ENCODE assay signal across 11 cellular contexts in the genomic region with DNA sequence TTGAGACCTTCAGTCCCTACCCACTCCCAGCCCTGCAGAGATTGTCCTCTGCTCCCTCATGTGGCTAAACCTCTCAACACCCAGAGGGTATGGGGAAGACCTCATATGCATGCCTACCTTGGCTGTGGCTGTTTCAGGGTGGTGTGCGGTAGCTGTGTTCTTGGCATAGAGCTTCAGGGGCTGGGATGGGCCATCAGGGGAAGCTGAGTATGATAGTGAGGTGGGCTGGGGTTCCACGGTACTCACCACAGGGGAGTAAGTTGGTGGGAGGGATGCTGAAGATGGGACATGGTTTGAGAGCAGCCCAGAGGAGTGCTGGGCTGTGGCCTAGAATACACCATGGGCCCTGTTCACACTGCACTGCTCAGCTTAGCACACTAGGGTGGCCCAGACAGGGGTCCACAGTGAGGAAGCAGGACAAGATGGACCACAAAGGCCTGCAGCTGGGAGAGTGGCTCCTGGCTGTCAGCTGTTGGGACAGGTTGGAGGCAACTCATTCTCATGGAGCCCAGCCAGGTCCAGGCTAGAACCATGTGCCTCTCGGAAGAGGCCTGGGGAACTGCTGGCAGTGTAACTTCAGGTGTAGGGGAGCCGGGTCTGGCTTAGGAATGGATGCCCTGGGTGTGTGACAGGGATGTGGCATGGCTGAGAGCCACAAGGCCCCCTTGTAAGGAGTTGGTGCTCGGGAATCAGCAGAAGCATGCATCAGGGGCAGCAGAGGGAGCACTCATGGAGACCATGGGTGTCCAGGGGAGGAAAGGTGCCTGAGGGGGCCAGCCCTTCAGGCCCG. TPM values are rescaled to one million over a fixed set of nuclear protein-coding genes. Genes with fewer than 3 reads are reported as not detected.
A peak's percentile ranks its signal among the peaks of the same experiment; 100 is the strongest.
DNase-seq lines count a peak whose midpoint lies in the region; ATAC-seq and TF ChIP-seq lines count a peak whose summit lies in the region.
"Had no signal": no experiment of that assay in that cellular context is flagged by ENCODE, and none has a peak within 500 bp of the region (broad histone marks: within the 10 kb centered on the region; RNA-seq: fewer than 3 reads in every experiment).

No MANE protein-coding gene starts in this region.

- intact Hi-C loops in Right ventricle myocardium superior (cut with DNase I): no loop called here
- intact Hi-C loops in prostate gland (cut with DNase I): no loop called here

- DNase-seq in AG04450 (ENCODE audit: low read depth, low spot score) (no peak), WERI-Rb-1 (no peak), Right ventricle myocardium superior (peak; percentile 68), prostate gland (ENCODE audit: low spot score) (no peak), RKO (ENCODE audit: low spot score) (no peak), NCI-H1092 treated with DMSO at 0.1 percent for 48 hours (lab: John Stamatoyannopoulos, UW) (no peak)
- no peak for DNase-seq in activated CD4-positive, alpha-beta T cell treated with anti-CD3 and anti-CD28 coated beads for 1 hour
- DNase-seq: effector CD4-positive, alpha-beta T cell had no signal

- CTCF ChIA-PET in AG04450 (lab: Charles Lee): interaction anchor here (2.0 to 2.3 kb wide), 2 partner anchors 21 to 64 kb away, joined by 5 to 18 read pairs; a partner anchor contains a TSS

- H3K4me3 ChIP-seq in AG04450 (ENCODE audit: low read depth, low read length): peak overlapping the region; percentile 3; the same call in 1 of the 2 replicates
- H3K4me3 ChIP-seq in WERI-Rb-1 (ENCODE audit: low read depth, low read length): no peak overlapping the region
- no peak overlapping the region for H3K4me3 ChIP-seq in prostate gland

- H3K27me3 ChIP-seq in AG04450 (ENCODE audit: control insufficient read depth, insufficient read depth, low read length) (no peaks in the 10 kb centered on the region), WERI-Rb-1 (ENCODE audit: insufficient read depth, low read depth, severe bottlenecking) (no peaks in the 10 kb centered on the region), prostate gland (replicated peaks; ENCODE audit: insufficient read depth) (no peaks in the 10 kb centered on the region)
- H3K27me3 ChIP-seq: BE2C had no signal

- POLR2A ChIA-PET in AG04450 (lab: Yijun Ruan, JAX): interaction anchor here (0.6 to 2.1 kb wide), 3 partner anchors 19 to 120 kb away, joined by 3 to 16 read pairs (median 3); no protein-coding TSS in a partner anchor

- H3K9me3 ChIP-seq in AG04450 (ENCODE audit: control insufficient read depth, insufficient read depth, low read length) (no peaks in the 10 kb centered on the region), WERI-Rb-1 (ENCODE audit: severe bottlenecking) (no peaks in the 10 kb centered on the region), prostate gland (no peaks in the 10 kb centered on the region)
- H3K9me3 ChIP-seq: BE2C had no signal

- 61% methylated on average over 6 of the region's 6 CpGs for WGBS in prostate gland

- H3K36me3 ChIP-seq in WERI-Rb-1 (peaks cover 74% of the 10 kb centered on the region), prostate gland (peaks cover 8 to 11% of the 10 kb centered on the region in 2 donors)

- no peak for TF ChIP-seq CTCF in AG04450 (IDR thresholded peaks at IDR 0.05; ENCODE audit: low read depth, low read length)
- TF ChIP-seq CTCF in WERI-Rb-1 (IDR thresholded peaks at IDR 0.05; ENCODE audit: low read depth, low read length): no peak
- no peak for TF ChIP-seq CTCF in prostate gland (IDR thresholded peaks at IDR 0.05)

- no peak for ATAC-seq in Right ventricle myocardium superior (ENCODE audit: poor library complexity)
- ATAC-seq in GM19324 (IDR thresholded peaks at IDR 0.05; ENCODE audit: low FRiP score, unreplicated experiment): no peak

- H3K4me1 ChIP-seq in prostate gland (replicated peaks): peaks cover 7% of the 10 kb centered on the region
- H3K4me1 ChIP-seq: BE2C had no signal

- TF ChIP-seq POLR2A in prostate gland (IDR thresholded peaks at IDR 0.05): no peak

- peak overlapping the region; percentile 78 for H3K27ac ChIP-seq in AG04450 (ENCODE audit: low read depth, low read length)
- H3K27ac ChIP-seq in WERI-Rb-1: peak overlapping the region; percentile 99
- H3K27ac ChIP-seq in prostate gland: peak overlapping the region; percentile 69 to 73

RNA-seq across cellular contexts. Expression of a gene that starts 3.1 kb away (rescaled TPM):
- polyA plus RNA-seq in AG04450 (2011; rRNA removed): 122 and 230 TPM in 2 replicates
- polyA minus RNA-seq in AG04450 (2011; rRNA and poly(A)+ RNA removed): 57.3 and 80.3 TPM in 2 replicates
- 42.9 TPM for total RNA-seq in Right ventricle myocardium superior
- 100 to 1,000 TPM in 1 of 2 donors, 10 to 100 TPM in 1; 56.1 to 146 TPM for total RNA-seq in prostate gland

RNA-seq across cellular contexts. Expression of a gene that starts 5.6 kb away (rescaled TPM):
- 6.2 and 11.0 TPM in 2 replicates for polyA plus RNA-seq in AG04450 (2011; rRNA removed)
- 35.7 and 53.6 TPM in 2 replicates for polyA minus RNA-seq in AG04450 (2011; rRNA and poly(A)+ RNA removed)
- total RNA-seq in Right ventricle myocardium superior: 13.9 TPM
- total RNA-seq in prostate gland: 10 to 100 TPM; 22.3 to 43.1 TPM

RNA-seq across cellular contexts. Expression of a gene that starts 21.4 kb away (rescaled TPM):
- polyA plus RNA-seq in AG04450 (2011; rRNA removed): 35.2 and 45.8 TPM in 2 replicates
- polyA minus RNA-seq in AG04450 (2011; rRNA and poly(A)+ RNA removed): 29.7 and 36.6 TPM in 2 replicates
- total RNA-seq in Right ventricle myocardium superior (6.8 TPM), prostate gland (10 to 100 TPM; 15.7 to 28.8 TPM)

RNA-seq across cellular contexts. Expression of a gene that starts 27.2 kb away (rescaled TPM):
- polyA plus RNA-seq in AG04450 (2011; rRNA removed): 3.3 and 4.5 TPM in 2 replicates
- 3.1 and 5.5 TPM in 2 replicates for polyA minus RNA-seq in AG04450 (2011; rRNA and poly(A)+ RNA removed)
- total RNA-seq in Right ventricle myocardium superior (2.2 TPM), prostate gland (1 to 10 TPM; 2.3 to 6.6 TPM)
- total RNA-seq: renal cortical epithelial cell had no signal
